24 cellular contexts compared by ENCODE assay signal in genomic region chr4:56253631-56254241, GRCh38.
"Had no signal": no experiment of that assay in that cellular context is flagged by ENCODE, and none has a peak within 500 bp of the region (broad histone marks: within the 10 kb centered on the region; RNA-seq: fewer than 3 reads in every experiment).

No MANE protein-coding gene starts in this region.

- H3K9ac ChIP-seq: parathyroid adenoma had no signal

- H3K27me3 ChIP-seq: gastroesophageal sphincter, right atrium auricular region, stomach, tibial artery, upper lobe of left lung had no signal

- H3K36me3 ChIP-seq: gastroesophageal sphincter, heart right ventricle, right atrium auricular region, stomach, tibial artery, upper lobe of left lung had no signal

- H3K9me3 ChIP-seq: gastroesophageal sphincter, heart right ventricle, right atrium auricular region, stomach, tibial artery, upper lobe of left lung had no signal

- H3K27ac ChIP-seq: gastroesophageal sphincter, heart right ventricle, parathyroid adenoma, right atrium auricular region, stomach, tibial artery, upper lobe of left lung had no signal

- H3K4me1 Mint-ChIP-seq: naive thymus-derived CD8-positive, alpha-beta T cell; stimulated activated effector memory CD8-positive, alpha-beta T cell treated with anti-CD3 and anti-CD28 coated beads, Interleukin-12 subunit alpha, Interleukin-12 subunit beta, amount 100 ng/mL, for 72 hours had no signal

- ATAC-seq: effector memory CD8-positive, alpha-beta T cell; gastroesophageal sphincter; heart right ventricle; left lobe of liver; naive thymus-derived CD8-positive, alpha-beta T cell; sciatic nerve; stimulated activated effector memory CD8-positive, alpha-beta T cell treated with anti-CD3 and anti-CD28 coated beads, Interleukin-12 subunit alpha, Interleukin-12 subunit beta, amount 100 ng/mL, for 72 hours had no signal

- H3K4me1 ChIP-seq: gastroesophageal sphincter, heart right ventricle, parathyroid adenoma, right atrium auricular region, stomach, tibial artery, upper lobe of left lung had no signal

- H3K27me3 Mint-ChIP-seq: progenitor cell of endocrine pancreas had no signal

- H3K4me3 ChIP-seq: gastroesophageal sphincter, heart right ventricle, right atrium auricular region, stomach, tibial artery, upper lobe of left lung had no signal

- H3K9me3 Mint-ChIP-seq: effector memory CD8-positive, alpha-beta T cell; stimulated activated effector memory CD8-positive, alpha-beta T cell treated with anti-CD3 and anti-CD28 coated beads, Interleukin-12 subunit alpha, Interleukin-12 subunit beta, amount 100 ng/mL, for 72 hours had no signal

- H3K4me3 Mint-ChIP-seq: effector memory CD8-positive, alpha-beta T cell; naive thymus-derived CD8-positive, alpha-beta T cell; neural crest cell; stimulated activated effector memory CD8-positive, alpha-beta T cell treated with anti-CD3 and anti-CD28 coated beads, Interleukin-12 subunit alpha, Interleukin-12 subunit beta, amount 100 ng/mL, for 72 hours had no signal

- H3K27ac Mint-ChIP-seq: effector memory CD8-positive, alpha-beta T cell; naive thymus-derived CD8-positive, alpha-beta T cell; progenitor cell of endocrine pancreas; stimulated activated effector memory CD8-positive, alpha-beta T cell treated with anti-CD3 and anti-CD28 coated beads, Interleukin-12 subunit alpha, Interleukin-12 subunit beta, amount 100 ng/mL, for 72 hours had no signal

- H3K36me3 Mint-ChIP-seq: naive thymus-derived CD8-positive, alpha-beta T cell; stimulated activated effector memory CD8-positive, alpha-beta T cell treated with anti-CD3 and anti-CD28 coated beads, Interleukin-12 subunit alpha, Interleukin-12 subunit beta, amount 100 ng/mL, for 72 hours had no signal

- DNase-seq: caudate nucleus; cerebellar nuclear complex; cortex of kidney; effector memory CD8-positive, alpha-beta T cell; foreskin fibroblast; heart right ventricle; hypothalamus; mesenchymal stem cell; midbrain; naive thymus-derived CD8-positive, alpha-beta T cell; stimulated activated CD4-positive, alpha-beta T cell treated with anti-CD3 and anti-CD28 coated beads, Interleukin-2, amount 100 ng/mL, for 24 hours; stimulated activated CD4-positive, alpha-beta T cell treated with anti-CD3 and anti-CD28 coated beads, Interleukin-4, amount 100 ng/mL, for 24 hours; stimulated activated naive CD4-positive, alpha-beta T cell treated with Interleukin-2 at 50 U/mL for 16 hours; stomach; tibial artery; upper lobe of left lung had no signal
